Comparison of ENCODE assay signal across 8 cellular contexts in the genomic region with DNA sequence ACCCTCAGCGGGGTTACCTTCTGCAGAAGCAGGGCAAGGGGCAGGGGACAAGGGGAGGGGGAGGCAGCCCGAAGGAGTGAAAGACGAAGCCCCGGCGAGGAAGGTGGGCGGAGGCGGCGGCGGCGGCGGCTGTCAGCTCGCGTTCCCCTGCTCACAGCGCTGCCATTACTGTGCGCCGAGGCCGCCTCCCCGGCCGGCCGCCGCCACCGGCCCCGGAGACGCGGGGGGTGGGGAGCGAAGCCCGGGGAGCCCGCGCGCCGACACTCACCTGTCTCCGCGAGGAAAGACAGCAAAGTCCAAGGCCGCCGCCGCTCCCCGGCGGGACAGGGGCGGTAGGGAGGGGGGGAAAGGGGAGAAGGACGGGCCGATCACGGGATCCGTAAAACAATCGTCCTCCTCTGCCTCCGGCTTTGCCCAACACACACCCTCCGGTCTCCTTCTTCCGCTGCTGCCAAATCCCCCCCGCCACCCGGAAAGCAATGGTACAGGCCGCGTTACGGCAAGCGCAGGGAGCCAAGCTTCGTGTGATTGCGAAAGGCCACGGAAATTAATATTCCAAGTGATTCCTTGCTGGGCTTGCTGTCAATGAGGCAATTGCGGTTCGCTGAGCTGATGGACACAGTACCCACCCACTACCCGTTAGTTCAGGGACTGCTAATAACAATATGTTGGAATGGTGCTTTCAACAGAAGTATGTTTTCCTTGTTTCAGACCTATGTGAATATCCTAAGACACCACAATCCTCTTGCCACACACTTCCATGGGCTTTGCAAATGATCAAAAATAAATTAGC. TPM values are rescaled to one million over a fixed set of nuclear protein-coding genes. Genes with fewer than 3 reads are reported as not detected.
DNase-seq lines count a peak whose midpoint lies in the region; ATAC-seq and TF ChIP-seq lines count a peak whose summit lies in the region.

A gene (minus strand): TSS at position 180 of the 793 bp plus-strand sequence. CDS start 19,024 bp downstream, outside the sequence.

- peak within 1 kb of the TSS; percentile 87 for H3K9ac ChIP-seq in iPS-20b (ENCODE audit: low read depth, low read length)

- peaks cover 0 to 7% of the 10 kb centered on the region in 2 donors for H3K4me1 ChIP-seq in breast epithelium
- H3K4me1 ChIP-seq in iPS-20b (ENCODE audit: insufficient read depth, low read length): no peaks in the 10 kb centered on the region

- H3K27me3 ChIP-seq in WERI-Rb-1 (ENCODE audit: insufficient read depth, low read depth, severe bottlenecking): no peaks in the 10 kb centered on the region
- H3K27me3 ChIP-seq in breast epithelium: no peaks in the 10 kb centered on the region
- H3K27me3 ChIP-seq in iPS-20b (ENCODE audit: insufficient read depth, low read length): no peaks in the 10 kb centered on the region

- H3K27ac ChIP-seq in WERI-Rb-1 (peak within 1 kb of the TSS; percentile 94), breast epithelium (peak within 1 kb of the TSS; percentile 88 to 93), iPS-20b (ENCODE audit: low read length) (peak within 1 kb of the TSS; percentile 6), skin epidermis (peak within 1 kb of the TSS; percentile 87 to 100 (median 99))

- H3K9me3 ChIP-seq in WERI-Rb-1 (ENCODE audit: severe bottlenecking) (no peaks in the 10 kb centered on the region), breast epithelium (no peaks in the 10 kb centered on the region), iPS-20b (ENCODE audit: insufficient read depth, low read depth, low read length) (peaks cover 6% of the 10 kb centered on the region; the same call in 1 of the 2 replicates)

- TF ChIP-seq POLR2A in breast epithelium (IDR thresholded peaks at IDR 0.05): no peak

- intact Hi-C loops in breast epithelium (cut with DNase I; ENCODE audit: low total_unique reads): no loop called here

- ATAC-seq in GM18873 (IDR thresholded peaks at IDR 0.05; ENCODE audit: low FRiP score, unreplicated experiment): peak; percentile 70
- ATAC-seq in HG03135 (IDR thresholded peaks at IDR 0.05; ENCODE audit: unreplicated experiment): peak; percentile 94

- DNase-seq in ACHN: peak; percentile 90
- DNase-seq in NCI-H2196 (lab: John Stamatoyannopoulos, UW; ENCODE audit: unreplicated experiment): peak; percentile 76
- DNase-seq in WERI-Rb-1: peak; percentile 88
- peak; percentile 82 to 89 for DNase-seq in breast epithelium (ENCODE audit: low spot score in 2 of 2)

- H3K4me3 ChIP-seq in WERI-Rb-1 (ENCODE audit: low read depth, low read length): peak within 1 kb of the TSS; percentile 69
- peak within 1 kb of the TSS; percentile 85 to 93 (median 91) for H3K4me3 ChIP-seq in breast epithelium
- H3K4me3 ChIP-seq in iPS-20b (ENCODE audit: low read length): peak within 1 kb of the TSS; percentile 92
- H3K4me3 ChIP-seq in skin epidermis: peak within 1 kb of the TSS; percentile 71 to 99 (median 95)

- TF ChIP-seq CTCF in WERI-Rb-1 (IDR thresholded peaks at IDR 0.05; ENCODE audit: low read depth, low read length) (no peak), breast epithelium (IDR thresholded peaks at IDR 0.05) (no peak)

- in situ Hi-C loops in ACHN (cut with HindIII; ENCODE audit: low pct_ligation_motif_present, low pct_unique_long_range_greater_than_20kb, low sequenced_read_pairs): no loop called here

- H3K36me3 ChIP-seq in WERI-Rb-1 (no peaks in the 10 kb centered on the region), breast epithelium (no peaks in the 10 kb centered on the region), iPS-20b (ENCODE audit: insufficient read depth, low read depth, low read length) (0 out of 2 replicates have a peak, but pooled peaks cover 3% of the 10 kb centered on the region)

RNA-seq across cellular contexts. Expression of the gene that starts here (rescaled TPM):
- 10 to 100 TPM; 18.9 to 22.7 (median 20.3) TPM for total RNA-seq in breast epithelium

Comparison
In these comparisons a context has a peak if more than half of its experiments do, and no peak if none do; other contexts are left out.
1. Peak in every context shown above with its lines: DNase-seq, ATAC-seq, H3K4me3 ChIP-seq and H3K27ac ChIP-seq.
2. H3K27ac ChIP-seq: peak in every context shown above with its lines; median percentile 99 in skin epidermis; 94 in WERI-Rb-1; 90 in breast epithelium; 6 in iPS-20b.